25 cellular contexts compared by ENCODE assay signal in the genomic region with DNA sequence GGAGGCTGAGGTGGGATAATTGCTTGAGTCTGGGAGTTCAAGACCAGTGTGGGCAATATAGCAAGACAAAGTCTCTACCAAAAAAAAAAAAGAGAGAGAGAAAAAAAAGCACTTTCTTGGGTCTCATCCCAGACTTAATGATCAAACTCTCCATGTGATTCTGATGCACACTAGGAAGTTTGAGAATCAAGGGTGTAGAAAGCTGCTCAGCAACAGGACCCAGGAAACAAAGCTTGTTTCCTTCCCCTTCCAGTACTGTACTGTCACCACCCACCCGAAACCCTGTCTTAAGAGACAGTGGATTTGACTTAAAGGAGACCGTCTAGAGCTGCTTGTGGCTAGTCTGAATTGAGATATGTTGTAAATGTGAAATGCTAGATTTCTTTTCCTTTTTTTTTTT. TPM values are rescaled to one million over a fixed set of nuclear protein-coding genes. Genes with fewer than 3 reads are reported as not detected.
"Had no signal": no experiment of that assay in that cellular context is flagged by ENCODE, and none has a peak within 500 bp of the region (broad histone marks: within the 10 kb centered on the region; RNA-seq: fewer than 3 reads in every experiment).

No MANE protein-coding gene starts in this region.

- H3K4me1 ChIP-seq: prostate gland had no signal

- H3K4me3 ChIP-seq: prostate gland, skin epidermis, transverse colon had no signal

- H3K4me3 Mint-ChIP-seq: activated T-helper 1 cell treated with anti-CD3 and anti-CD28 coated beads, Interleukin-12 subunit alpha, Interleukin-12 subunit beta, Interleukin-2, Interleukin-4 antibody, amounts not matched to agents 30 ng/mL and 10 ng/mL and 1 ng/mL, durations not matched to agents 14 hours and 24 hours and 36 hours; memory B cell; natural killer cell had no signal

- H3K9me3 ChIP-seq: prostate gland, transverse colon had no signal

- H3K27me3 ChIP-seq: transverse colon had no signal

- DNase-seq: activated CD4-positive, alpha-beta T cell treated with anti-CD3 and anti-CD28 coated beads, Interleukin-2, amount 50 U/mL, for 1 hour; activated CD8-positive, alpha-beta memory T cell treated with anti-CD3 and anti-CD28 coated beads for 24 hours; activated naive CD4-positive, alpha-beta T cell treated with Interleukin-2 at 50 U/mL for 16 hours; dermis blood vessel endothelial cell; hippocampal formation; natural killer cell; occipital lobe; right cardiac atrium; stimulated activated CD4-positive, alpha-beta T cell treated with anti-CD3 and anti-CD28 coated beads, Interleukin-4, amount 100 ng/mL, for 4 hours; stimulated activated CD8-positive, alpha-beta memory T cell treated with anti-CD3 and anti-CD28 coated beads, Interleukin-4, amount 100 ng/mL, for 48 hours; stimulated activated naive CD4-positive, alpha-beta T cell treated with Interleukin-2 at 50 U/mL for 16 hours; SW 1271; T-helper 9 cell; transverse colon had no signal

- H3K9me3 Mint-ChIP-seq: activated T-helper 1 cell treated with anti-CD3 and anti-CD28 coated beads, Interleukin-12 subunit alpha, Interleukin-12 subunit beta, Interleukin-2, Interleukin-4 antibody, amounts not matched to agents 30 ng/mL and 10 ng/mL and 1 ng/mL, durations not matched to agents 14 hours and 24 hours and 36 hours; memory B cell; natural killer cell had no signal

- H3K27ac Mint-ChIP-seq: activated T-helper 1 cell treated with anti-CD3 and anti-CD28 coated beads, Interleukin-12 subunit alpha, Interleukin-12 subunit beta, Interleukin-2, Interleukin-4 antibody, amounts not matched to agents 30 ng/mL and 10 ng/mL and 1 ng/mL, durations not matched to agents 14 hours and 24 hours and 36 hours; memory B cell; natural killer cell had no signal

- ATAC-seq: activated CD4-positive, CD25-positive, alpha-beta regulatory T cell treated with anti-CD3 and anti-CD28 coated beads, Interleukin-2, amount 50 U/mL, for 24 hours; left lobe of liver; natural killer cell; right cardiac atrium had no signal

- H3K36me3 Mint-ChIP-seq: memory B cell, natural killer cell had no signal

- H3K36me3 ChIP-seq: prostate gland, transverse colon had no signal

- H3K27me3 Mint-ChIP-seq: memory B cell had no signal

- H3K27ac ChIP-seq: prostate gland, skin epidermis had no signal

RNA-seq across cellular contexts. Expression of gene C19orf67, which starts 7.2 kb away (rescaled TPM):
- total RNA-seq: astrocyte, bronchial epithelial cell, cerebellum, dermis blood vessel endothelial cell, fibroblast of villous mesenchyme, left lobe of liver, mucosa of gallbladder, occipital lobe, right cardiac atrium had no signal

RNA-seq across cellular contexts. Expression of gene PALM3, which starts 16.5 kb away (rescaled TPM):
- total RNA-seq: bronchial epithelial cell, dermis blood vessel endothelial cell, natural killer cell had no signal
